Comparison of ENCODE assay signal across 16 cellular contexts in the genomic region with DNA sequence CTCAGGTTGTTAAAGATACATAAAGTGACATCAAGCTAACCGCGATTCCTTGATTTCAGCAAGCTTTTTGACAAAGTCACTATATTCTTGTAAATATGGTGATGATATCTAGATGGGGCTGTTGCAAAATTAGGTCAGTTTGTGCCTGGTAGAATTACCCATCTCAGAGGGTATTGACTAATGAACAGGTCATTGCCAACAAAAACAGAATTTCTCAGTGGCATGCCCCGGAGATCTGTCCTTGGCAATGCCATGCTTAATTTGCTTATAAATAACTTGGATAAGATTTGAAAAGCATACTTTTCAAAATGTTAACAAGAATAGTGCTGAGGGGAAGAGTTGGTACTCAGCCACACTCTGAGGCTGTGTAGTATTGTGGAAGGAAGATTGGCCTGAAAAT.
A peak's percentile ranks its signal among the peaks of the same experiment; 100 is the strongest.
DNase-seq lines count a peak whose midpoint lies in the region; ATAC-seq and TF ChIP-seq lines count a peak whose summit lies in the region.
"Had no signal": no experiment of that assay in that cellular context is flagged by ENCODE, and none has a peak within 500 bp of the region (broad histone marks: within the 10 kb centered on the region; RNA-seq: fewer than 3 reads in every experiment).

No MANE protein-coding gene starts in this region.

- no peaks in the 10 kb centered on the region for H3K4me1 ChIP-seq in adrenal gland (replicated peaks in 1 of 2)
- H3K4me1 ChIP-seq: A549 had no signal

- no peaks in the 10 kb centered on the region for H3K27me3 ChIP-seq in adrenal gland

- no peaks in the 10 kb centered on the region for H3K36me3 ChIP-seq in adrenal gland (replicated peaks in 1 of 2)

- peak; percentile 14 for DNase-seq in NCI-H446 treated with DMSO at 0.1 percent for 48 hours (lab: John Stamatoyannopoulos, UW)
- DNase-seq in adrenal gland: peak in 4 of 7 donors; percentile 10 to 35 (median 24)
- peak; percentile 7 for DNase-seq in globus pallidus (ENCODE audit: low spot score)
- DNase-seq in omental fat pad (ENCODE audit: low spot score): no peak
- no peak for DNase-seq in UCSD-AML1 (lab: John Stamatoyannopoulos, UW; ENCODE audit: unreplicated experiment)
- no peak for DNase-seq in activated CD4-positive, alpha-beta T cell treated with anti-CD3 and anti-CD28 coated beads, Interleukin-2, amount 50 U/mL, for 1 hour
- DNase-seq: CD8-positive, alpha-beta T cell; COR-L47; DMS153; DMS79 treated with DMSO at 0.1 percent for 48 hours; EL; GDM1; HCEC 1CT; HFFc6 had no signal

- no peak for ATAC-seq in omental fat pad (ENCODE audit: low FRiP score)
- ATAC-seq: A549; CD8-positive, alpha-beta T cell; HepG2 had no signal

- TF ChIP-seq CTCF in adrenal gland (IDR thresholded peaks at IDR 0.05) (no peak), omental fat pad (IDR thresholded peaks at IDR 0.05) (no peak)

- TF ChIP-seq POLR2A in adrenal gland (IDR thresholded peaks at IDR 0.05): no peak

- H3K4me3 ChIP-seq in adrenal gland: no peak overlapping the region
- H3K4me3 ChIP-seq: A549 had no signal

- intact Hi-C loops in adrenal gland (cut with DNase I): no loop called here

- H3K9me3 ChIP-seq in adrenal gland (replicated peaks in 1 of 3): no peaks in the 10 kb centered on the region
- H3K9me3 ChIP-seq: A549 had no signal

- 54 to 68% (median 57%) methylated on average over 3 of the region's 3 CpGs for WGBS in adrenal gland, 4 donors

- no peak overlapping the region for H3K27ac ChIP-seq in adrenal gland
- H3K27ac ChIP-seq: A549 had no signal

Comparison
In these comparisons a context has a peak if more than half of its experiments do, and no peak if none do; other contexts are left out.
1. DNase-seq: peak in NCI-H446 treated with DMSO at 0.1 percent for 48 hours (single experiment), adrenal gland (4 of 7) and globus pallidus (single experiment); none in omental fat pad (single experiment), UCSD-AML1 (single experiment) and activated CD4-positive, alpha-beta T cell treated with anti-CD3 and anti-CD28 coated beads, Interleukin-2, amount 50 U/mL, for 1 hour (single experiment).